Comparison of ENCODE assay signal across 8 cellular contexts in the genomic region with DNA sequence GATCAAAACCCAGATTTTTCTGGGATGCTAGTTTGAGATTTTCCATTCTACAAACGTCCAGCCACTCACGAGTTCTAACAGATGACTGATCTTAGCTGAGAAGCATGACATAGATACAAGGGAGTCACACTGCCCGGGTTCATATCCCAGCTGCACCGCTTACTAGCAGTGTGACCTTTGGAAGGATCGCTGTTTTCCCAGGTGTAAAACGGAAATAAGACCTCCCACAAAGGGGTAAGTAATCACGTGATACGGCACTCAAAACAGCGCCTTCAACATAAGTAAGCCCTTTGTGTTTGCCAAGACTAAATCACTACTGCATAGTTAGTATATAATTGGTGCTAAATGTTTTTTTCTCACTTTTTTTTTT. TPM values are rescaled to one million over a fixed set of nuclear protein-coding genes. Genes with fewer than 3 reads are reported as not detected.
DNase-seq lines count a peak whose midpoint lies in the region; ATAC-seq and TF ChIP-seq lines count a peak whose summit lies in the region.

No MANE protein-coding gene starts in this region.

- peak; percentile 20 to 31 for DNase-seq in AML-193 (lab: John Stamatoyannopoulos, UW)
- DNase-seq in HFF-Myc (ENCODE audit: extremely low read depth, low read depth): peak; percentile 27
- DNase-seq in SJCRH30: peak; percentile 27 to 60
- DNase-seq in mammary epithelial cell: peak; percentile 11
- DNase-seq in lung microvascular endothelial cell (ENCODE audit: low read depth in 2 of 2): peak; percentile 20 to 42
- DNase-seq in testis: peak; percentile 22

- 17% methylated on average over 9 of the region's 9 CpGs for WGBS in mammary epithelial cell (ENCODE audit: low coverage, missing lambda C conversion rate)
- WGBS in testis, 2 donors: 1 to 2% methylated on average over 9 of the region's 9 CpGs

- H3K27ac ChIP-seq in SJCRH30 (peak overlapping the region; percentile 84), mammary epithelial cell (ENCODE audit: insufficient read depth, low read depth, low read length) (peak overlapping the region; percentile 78), testis (no peak overlapping the region)

- CTCF ChIA-PET in mammary epithelial cell (lab: Charles Lee; ENCODE audit: low non-redundant PET): interaction anchor here (0.6 kb wide), 1 partner anchor 1569 kb away, joined by 3 read pairs; no protein-coding TSS in a partner anchor

- peaks cover 16% of the 10 kb centered on the region for H3K36me3 ChIP-seq in SJCRH30
- H3K36me3 ChIP-seq in mammary epithelial cell (ENCODE audit: insufficient read depth, low read length): peaks cover 8% of the 10 kb centered on the region
- H3K36me3 ChIP-seq in testis (ENCODE audit: low read depth, missing control alignments): no peaks in the 10 kb centered on the region

- H3K4me2 ChIP-seq in mammary epithelial cell (ENCODE audit: insufficient read depth, low read depth, low read length): peak overlapping the region; percentile 86

- H3K27me3 ChIP-seq in SJCRH30 (no peaks in the 10 kb centered on the region), mammary epithelial cell (ENCODE audit: insufficient read depth, low read length) (no peaks in the 10 kb centered on the region), testis (no peaks in the 10 kb centered on the region)

- intact Hi-C loops in mammary epithelial cell (cut with micrococcal nuclease) (loop anchor here (1.0 kb wide), 1 partner anchor 76 kb away; a partner anchor contains a TSS), testis (cut with DNase I; ENCODE audit: low total_unique reads) (no loop called here)

- H3K4me1 ChIP-seq in SJCRH30 (peaks cover 12% of the 10 kb centered on the region), mammary epithelial cell (ENCODE audit: insufficient read depth, low read length) (peaks cover 9% of the 10 kb centered on the region), testis (no peaks in the 10 kb centered on the region)

- H4K20me1 ChIP-seq in mammary epithelial cell (ENCODE audit: insufficient read depth, low read length): no peaks in the 10 kb centered on the region

- H3K4me3 ChIP-seq in HFF-Myc (replicated peaks; ENCODE audit: low read depth, low read length): peak overlapping the region; percentile 63
- H3K4me3 ChIP-seq in SJCRH30: peak overlapping the region; percentile 80
- H3K4me3 ChIP-seq in mammary epithelial cell (replicated peaks in 1 of 3; ENCODE audit: insufficient read depth in 1 of 3, low read depth in 2 of 3, low read length in 3 of 3): peak overlapping the region; percentile 80 to 90 (median 85)
- H3K4me3 ChIP-seq in testis: peak overlapping the region; percentile 91 to 96

- no peak for TF ChIP-seq POLR2A in testis (IDR thresholded peaks at IDR 0.05)

- no TSS peak for BruUV-seq in mammary epithelial cell (replicated peaks; lab: Mats Ljungman, UMichigan)

- TF ChIP-seq CTCF in HFF-Myc (IDR thresholded peaks at IDR 0.05; ENCODE audit: low read depth, low read length, missing control alignments): no peak
- TF ChIP-seq CTCF in mammary epithelial cell (conservative IDR thresholded peaks at IDR 0.05 in 1 of 2, IDR thresholded peaks at IDR 0.05 in 1 of 2; ENCODE audit: extremely low read depth in 1 of 2, insufficient read depth in 1 of 2, low read depth in 1 of 2, low read length in 2 of 2): no peak
- no peak for TF ChIP-seq CTCF in testis (IDR thresholded peaks at IDR 0.05)

- dilution Hi-C loops in mammary epithelial cell (cut with HindIII; ENCODE audit: low sequenced_read_pairs): loop anchor here (5.0 kb wide), 1 partner anchor 57 kb away; no protein-coding TSS in a partner anchor

- in situ Hi-C loops in mammary epithelial cell (cut with MboI; ENCODE audit: low sequenced_read_pairs in 2 of 2): loop anchor here in 1 of 2 donors (10.0 kb wide), 1 partner anchor 200 kb away; no protein-coding TSS in a partner anchor

- no peak for ATAC-seq in HG03097 (IDR thresholded peaks at IDR 0.05; ENCODE audit: low FRiP score, unreplicated experiment)
- ATAC-seq in HG02642 (IDR thresholded peaks at IDR 0.05; ENCODE audit: poor library complexity, unreplicated experiment): no peak

- peak overlapping the region; percentile 90 for H3K9ac ChIP-seq in mammary epithelial cell (ENCODE audit: insufficient read depth, low read length)

- no peaks in the 10 kb centered on the region for H3K9me3 ChIP-seq in SJCRH30 (replicated peaks)
- no peaks in the 10 kb centered on the region for H3K9me3 ChIP-seq in mammary epithelial cell (replicated peaks; ENCODE audit: insufficient read depth, low read length)
- H3K9me3 ChIP-seq in testis: no peaks in the 10 kb centered on the region

- peak overlapping the region; percentile 93 for H2AFZ ChIP-seq in mammary epithelial cell (ENCODE audit: low read depth, low read length)

- H3K79me2 ChIP-seq in mammary epithelial cell (ENCODE audit: insufficient read depth, low read length): peaks cover 39% of the 10 kb centered on the region

RNA-seq across cellular contexts. Expression of a gene that starts 0.6 kb away (rescaled TPM):
- total RNA-seq in SJCRH30 (2014; rRNA removed; shearing (Covaris generic)): 44.9 and 50.2 TPM in 2 replicates
- total RNA-seq in mammary epithelial cell (10 to 100 TPM; 61.0 to 69.7 TPM), lung microvascular endothelial cell (49.2 and 51.4 TPM in 2 replicates), testis (10 to 100 TPM; 65.7 to 90.4 TPM)
- polyA plus RNA-seq in mammary epithelial cell (223 TPM), testis (ENCODE audit: insufficient read depth, low read depth, low replicate concordance) (55.7 TPM)
- 32.9 TPM for polyA minus RNA-seq in mammary epithelial cell

Comparison
In these comparisons a context has a peak if more than half of its experiments do, and no peak if none do; other contexts are left out.
1. H3K27ac ChIP-seq: peak in SJCRH30 (single experiment) and mammary epithelial cell (single experiment); none in testis (0 of 2).
2. Peak in every context shown above with its lines, with median percentiles within 50 percentile points of each other: DNase-seq and H3K4me3 ChIP-seq.